ENCODE assay signal across 25 cellular contexts in the genomic region with DNA sequence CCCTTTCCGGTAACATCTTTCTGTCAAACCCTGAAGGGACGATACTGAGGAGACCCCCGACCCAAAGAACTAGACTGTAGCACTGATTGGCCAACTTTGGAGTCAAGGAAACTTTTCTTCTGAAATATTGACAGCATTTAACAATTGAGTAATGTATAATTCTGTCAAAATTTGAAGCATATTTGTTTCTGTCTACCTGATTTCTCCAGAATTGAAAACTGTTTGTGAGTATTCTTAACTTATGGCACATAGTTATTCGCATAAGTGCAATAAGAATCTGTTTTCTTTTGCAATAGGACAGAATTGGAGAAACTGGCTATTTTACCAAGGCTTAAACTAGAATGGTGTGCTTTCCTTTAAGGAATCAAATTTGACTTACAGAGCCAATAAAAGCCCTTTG.
"Had no signal": no experiment of that assay in that cellular context is flagged by ENCODE, and none has a peak within 500 bp of the region (broad histone marks: within the 10 kb centered on the region; RNA-seq: fewer than 3 reads in every experiment).

No MANE protein-coding gene starts in this region.

- H3K9me3 ChIP-seq: colonic mucosa, ovary, testis, upper lobe of right lung, vagina had no signal

- H2AFZ ChIP-seq: hepatocyte had no signal

- H3K9me3 Mint-ChIP-seq: natural killer cell had no signal

- H3K27ac Mint-ChIP-seq: endodermal cell; natural killer cell; stimulated activated memory B cell treated with anti-CD40 and anti-IgM and Interleukin-4, amounts not matched to agents 10 μg/mL and 1 μg/mL and 100 μg/mL, for 72 hours; stimulated activated naive CD8-positive, alpha-beta T cell treated with anti-CD3 and anti-CD28 coated beads, Interleukin-15, amount 100 ng/mL, for 72 hours had no signal

- H3K27me3 Mint-ChIP-seq: stimulated activated memory B cell treated with anti-CD40 and anti-IgM and Interleukin-4, amounts not matched to agents 10 μg/mL and 1 μg/mL and 100 μg/mL, for 72 hours; stimulated activated naive CD8-positive, alpha-beta T cell treated with anti-CD3 and anti-CD28 coated beads, Interleukin-15, amount 100 ng/mL, for 72 hours had no signal

- H3K36me3 ChIP-seq: colonic mucosa, ovary, tibial nerve, upper lobe of right lung, vagina had no signal

- H3K4me2 ChIP-seq: hepatocyte had no signal

- ATAC-seq: left colon; left ventricle myocardium superior; natural killer cell; right cardiac atrium; stimulated activated memory B cell treated with anti-CD40 and anti-IgM and Interleukin-4, amounts not matched to agents 10 μg/mL and 1 μg/mL and 100 μg/mL, for 72 hours; stimulated activated naive CD8-positive, alpha-beta T cell treated with anti-CD3 and anti-CD28 coated beads, Interleukin-15, amount 100 ng/mL, for 72 hours; upper lobe of right lung had no signal

- H3K27ac ChIP-seq: colonic mucosa, hepatocyte, ovary, testis, tibial nerve, upper lobe of right lung, vagina had no signal

- H3K36me3 Mint-ChIP-seq: natural killer cell had no signal

- H3K4me3 Mint-ChIP-seq: endodermal cell; natural killer cell; neural crest cell; stimulated activated memory B cell treated with anti-CD40 and anti-IgM and Interleukin-4, amounts not matched to agents 10 μg/mL and 1 μg/mL and 100 μg/mL, for 72 hours; stimulated activated naive CD8-positive, alpha-beta T cell treated with anti-CD3 and anti-CD28 coated beads, Interleukin-15, amount 100 ng/mL, for 72 hours had no signal

- H3K4me3 ChIP-seq: colonic mucosa, hepatocyte, lung, ovary, testis, tibial nerve, upper lobe of right lung, vagina had no signal

- H3K4me1 Mint-ChIP-seq: endodermal cell, neural crest cell had no signal

- DNase-seq: colonic mucosa; dermis blood vessel endothelial cell; endodermal cell; erythroblast; foreskin melanocyte; head of caudate nucleus; kidney; left colon; left ventricle myocardium superior; mesenchymal stem cell; natural killer cell; ovary; right cardiac atrium; small intestine; stimulated activated CD4-positive, alpha-beta T cell treated with anti-CD3 and anti-CD28 coated beads, Interleukin-12 subunit alpha, Interleukin-12 subunit beta, amount 100 ng/mL, for 4 hours; stimulated activated CD4-positive, alpha-beta T cell treated with anti-CD3 and anti-CD28 coated beads, Interleukin-2, amount 100 ng/mL, for 48 hours; stimulated activated naive CD8-positive, alpha-beta T cell treated with anti-CD3 and anti-CD28 coated beads, Interleukin-15, amount 100 ng/mL, for 72 hours; testis; upper lobe of right lung had no signal

- H3K79me2 ChIP-seq: hepatocyte had no signal

- H3K27me3 ChIP-seq: colonic mucosa, hepatocyte, ovary, testis, tibial nerve, upper lobe of right lung, vagina had no signal

- H3K4me1 ChIP-seq: colonic mucosa, testis, upper lobe of right lung, vagina had no signal
